ENCODE assay signal across 1 cellular context in genomic region chr12:24948816-24949722, GRCh38.
TF ChIP-seq lines count a peak whose summit lies in the region.

Gene BCAT1 (minus strand): TSS chr12:24949101. CDS start chr12:24948932, 169 bp downstream.

TF ChIP-seq in GM12878, 131 proteins besides CTCF, POLR2A, EP300 and RAD21 (continued from another document and continues in another):
- TF ChIP-seq E2F4 (IDR thresholded peaks at IDR 0.05; ENCODE audit: low read depth, low read length), result 0 out of 2 replicates have a peak, but pooled peaks have one; percentile 11
- no peak; the same call in 1 of the 2 replicates for TF ChIP-seq PAX5 (IDR thresholded peaks at IDR 0.05; ENCODE audit: borderline replicate concordance, low read depth, low read length)
- peak; percentile 21; the same call in 1 of the 2 replicates for TF ChIP-seq STAT1 (conservative IDR thresholded peaks at IDR 0.05)
- TF ChIP-seq RUNX3 (IDR thresholded peaks at IDR 0.05; ENCODE audit: low read length), result peak; percentile 2; the same call in 1 of the 2 replicates
- TF ChIP-seq NBN (IDR thresholded peaks at IDR 0.05), result 0 out of 2 replicates have a peak, but pooled peaks have one; percentile 17
- TF ChIP-seq FOXM1 (IDR thresholded peaks at IDR 0.05; ENCODE audit: low read depth, low read length), result 0 out of 2 replicates have a peak, but pooled peaks have one; percentile 12
- TF ChIP-seq CBFB (IDR thresholded peaks at IDR 0.05; ENCODE audit: low read depth), result no peak; the same call in 1 of the 2 replicates
- TF ChIP-seq SKIL (IDR thresholded peaks at IDR 0.05; ENCODE audit: low read depth, poor library complexity, severe bottlenecking), result no peak
- TF ChIP-seq ZBTB11 (CRISPR knock-in tag; IDR thresholded peaks at IDR 0.05), result no peak
- TF ChIP-seq LARP7 (IDR thresholded peaks at IDR 0.05), result 0 out of 2 replicates have a peak, but pooled peaks have one; percentile 50
- TF ChIP-seq MLLT1 (IDR thresholded peaks at IDR 0.05), result peak; percentile 86
- TF ChIP-seq BHLHE40 (IDR thresholded peaks at IDR 0.05; ENCODE audit: borderline replicate concordance in 1 of 2, low read depth in 2 of 2, low read length in 1 of 2), result peak in 1 of 2 experiments; percentile 55; a peak in 2 of 4 replicates
- TF ChIP-seq POLR2AphosphoS5 (IDR thresholded peaks at IDR 0.05; ENCODE audit: low read length), result peak; percentile 91
- no peak for TF ChIP-seq TARDBP (IDR thresholded peaks at IDR 0.05; ENCODE audit: borderline replicate concordance)
- peak; percentile 27; the same call in 1 of the 2 replicates for TF ChIP-seq JUND (IDR thresholded peaks at IDR 0.05; ENCODE audit: low read depth, low read length)
- peak; percentile 93 for TF ChIP-seq NR2F1 (conservative IDR thresholded peaks at IDR 0.05)
- TF ChIP-seq EGR1 (IDR thresholded peaks at IDR 0.05; ENCODE audit: borderline replicate concordance in 1 of 2, low read depth in 2 of 2, low read length in 2 of 2), result peak in 1 of 2 experiments; percentile 6; a peak in 1 of 3 replicates
- TF ChIP-seq HDGF (IDR thresholded peaks at IDR 0.05), result 0 out of 2 replicates have a peak, but pooled peaks have one; percentile 50
- 0 out of 2 replicates have a peak, but pooled peaks have one; percentile 44 for TF ChIP-seq HDAC2 (IDR thresholded peaks at IDR 0.05)
- TF ChIP-seq CHD2 (IDR thresholded peaks at IDR 0.05; ENCODE audit: borderline replicate concordance, low read depth, low read length), result 0 out of 2 replicates have a peak, but pooled peaks have one; percentile 11
- peak; percentile 24 for TF ChIP-seq CUX1 (IDR thresholded peaks at IDR 0.05; ENCODE audit: insufficient replicate concordance, low read depth, low read length)
- peak; percentile 61; the same call in 1 of the 2 replicates for TF ChIP-seq DPF2 (IDR thresholded peaks at IDR 0.05)
- TF ChIP-seq CHD4 (IDR thresholded peaks at IDR 0.05), result no peak
- TF ChIP-seq RB1 (IDR thresholded peaks at IDR 0.05; ENCODE audit: borderline replicate concordance), result peak; percentile 28; the same call in 1 of the 2 replicates
- 0 out of 2 replicates have a peak, but pooled peaks have one; percentile 41 for TF ChIP-seq TAF1 (IDR thresholded peaks at IDR 0.05; ENCODE audit: borderline replicate concordance, low read depth, low read length)
- TF ChIP-seq IKZF1 (conservative IDR thresholded peaks at IDR 0.05), result peak; percentile 57; the same call in 1 of the 2 replicates
- no peak for TF ChIP-seq CBX3 (IDR thresholded peaks at IDR 0.05; ENCODE audit: borderline replicate concordance, low read depth)
- TF ChIP-seq NFIC (IDR thresholded peaks at IDR 0.05; ENCODE audit: low read depth, low read length), result no peak; the same call in 1 of the 2 replicates
- TF ChIP-seq SRF (IDR thresholded peaks at IDR 0.05; ENCODE audit: low read depth in 2 of 2, low read length in 2 of 2), result no peak
- 0 out of 2 replicates have a peak, but pooled peaks have one; percentile 4 for TF ChIP-seq ZSCAN29 (IDR thresholded peaks at IDR 0.05)
- no peak for TF ChIP-seq RELA (IDR thresholded peaks at IDR 0.05; ENCODE audit: borderline replicate concordance, partially characterized antibody)
- TF ChIP-seq SUPT20H (IDR thresholded peaks at IDR 0.05; ENCODE audit: borderline replicate concordance, control insufficient read depth, low read depth, low read length), result no peak
- TF ChIP-seq POU2F2 (IDR thresholded peaks at IDR 0.05; ENCODE audit: borderline replicate concordance, low read depth, low read length), result no peak; the same call in 2 of the 3 replicates
- TF ChIP-seq BCL11A (IDR thresholded peaks at IDR 0.05; ENCODE audit: low read depth, low read length), result 0 out of 2 replicates have a peak, but pooled peaks have one; percentile 2
- TF ChIP-seq GATAD2B (conservative IDR thresholded peaks at IDR 0.05; ENCODE audit: low read depth), result peak; percentile 73; the same call in 1 of the 2 replicates
- peak; percentile 93 for TF ChIP-seq MYC (IDR thresholded peaks at IDR 0.05; ENCODE audit: insufficient read depth, insufficient read length, insufficient replicate concordance, low read length, severe bottlenecking)
- TF ChIP-seq BRCA1 (IDR thresholded peaks at IDR 0.05; ENCODE audit: low read depth, low read length), result no peak
- no peak for TF ChIP-seq NRF1 (conservative IDR thresholded peaks at IDR 0.05; ENCODE audit: low read depth, low read length)
- no peak for TF ChIP-seq E2F8 (IDR thresholded peaks at IDR 0.05; ENCODE audit: low read depth, partially characterized antibody)
- TF ChIP-seq IRF4 (IDR thresholded peaks at IDR 0.05; ENCODE audit: low read depth, low read length), result no peak
- TF ChIP-seq TCF3 (IDR thresholded peaks at IDR 0.05; ENCODE audit: borderline replicate concordance, insufficient read depth, low read depth, low read length), result 0 out of 2 replicates have a peak, but pooled peaks have one; percentile 42
- TF ChIP-seq NR2C1 (IDR thresholded peaks at IDR 0.05), result peak; percentile 30
- TF ChIP-seq MTA2 (IDR thresholded peaks at IDR 0.05; ENCODE audit: low read depth), result 0 out of 2 replicates have a peak, but pooled peaks have one; percentile 15
- TF ChIP-seq ZNF384 (IDR thresholded peaks at IDR 0.05; ENCODE audit: borderline replicate concordance, low read depth, low read length), result no peak
- TF ChIP-seq ZNF207 (IDR thresholded peaks at IDR 0.05; ENCODE audit: borderline replicate concordance), result peak; percentile 15; the same call in 1 of the 2 replicates
- no peak for TF ChIP-seq EZH2 (IDR thresholded peaks at IDR 0.05; ENCODE audit: borderline replicate concordance, control insufficient read depth, low read depth, low read length)
- TF ChIP-seq POLR2AphosphoS2 (IDR thresholded peaks at IDR 0.05; ENCODE audit: low read depth, low read length), result 0 out of 2 replicates have a peak, but pooled peaks have one; percentile 13
- no peak for TF ChIP-seq ZZZ3 (IDR thresholded peaks at IDR 0.05; ENCODE audit: control insufficient read depth, insufficient read length, low read depth)
- peak; percentile 81; the same call in 1 of the 2 replicates for TF ChIP-seq ASH2L (IDR thresholded peaks at IDR 0.05; ENCODE audit: borderline replicate concordance, low read depth)
- TF ChIP-seq SMAD1 (IDR thresholded peaks at IDR 0.05; ENCODE audit: low read depth, partially characterized antibody), result no peak
- TF ChIP-seq CREM (IDR thresholded peaks at IDR 0.05; ENCODE audit: low read depth), result peak; percentile 27
